Comparison of ENCODE assay signal across 6 cellular contexts in the genomic region with DNA sequence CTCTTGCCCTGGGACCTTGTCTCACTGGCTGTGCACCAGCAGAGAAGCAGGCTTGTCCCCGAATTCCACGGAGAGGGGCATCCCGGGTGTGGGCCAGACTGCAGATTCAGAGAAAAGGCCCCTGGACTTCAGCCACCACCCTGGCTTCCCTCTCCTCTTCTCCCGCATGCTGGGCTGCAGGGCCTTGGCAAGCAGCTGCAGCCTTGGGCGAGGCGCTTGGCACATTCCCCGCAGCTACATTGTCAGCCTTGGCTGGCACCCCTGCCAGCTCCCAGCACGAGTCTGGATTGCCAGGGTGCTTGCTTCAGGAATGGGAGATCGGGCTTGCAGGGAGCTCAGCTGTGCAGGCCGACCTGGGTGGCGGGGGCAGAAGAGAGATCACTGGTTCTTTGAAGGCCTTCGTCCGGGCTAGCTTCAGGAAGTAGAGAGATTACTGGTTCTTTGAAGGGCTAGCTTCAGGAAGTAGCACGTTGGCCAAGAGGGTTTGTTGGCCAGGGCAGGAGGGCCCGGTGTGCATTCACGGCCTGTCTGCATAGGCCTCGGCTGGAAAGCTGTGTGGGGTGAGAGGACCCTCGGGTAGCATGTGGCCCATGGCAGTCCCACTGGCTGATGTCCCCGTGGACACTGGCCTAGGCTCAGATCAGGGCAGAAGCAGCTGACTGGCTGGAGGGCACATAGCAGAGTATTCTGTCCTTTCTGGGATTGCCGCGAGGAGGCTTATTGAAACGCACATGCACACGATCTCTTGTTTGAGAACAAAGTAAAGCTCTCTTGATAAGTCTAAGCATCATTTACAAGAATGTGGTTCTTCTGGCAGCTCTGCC. TPM values are rescaled to one million over a fixed set of nuclear protein-coding genes. Genes with fewer than 3 reads are reported as not detected.
DNase-seq lines count a peak whose midpoint lies in the region; ATAC-seq lines count a peak whose summit lies in the region.

No MANE protein-coding gene starts in this region.

- DNase-seq in activated T-cell treated with anti-CD3 and anti-CD28 coated beads, Interleukin-2, amount 50 U/mL, for 4 hours, result no peak
- no peak for DNase-seq in activated T-cell treated with anti-CD3 and anti-CD28 coated beads for 4 hours
- peak; percentile 44 for DNase-seq in cerebellar cortex (ENCODE audit: low spot score)
- peak in 53 of 56 donors; percentile 11 to 83 (median 61) for DNase-seq in nucleus accumbens (lab: John Stamatoyannopoulos, UW)
- DNase-seq in stimulated activated CD4-positive, alpha-beta T cell treated with anti-CD3 and anti-CD28 coated beads, Interleukin-2, amount 100 ng/mL, for 48 hours, result no peak
- no peak for DNase-seq in NCI-H146 (lab: John Stamatoyannopoulos, UW)

- peaks cover 6% of the 10 kb centered on the region for H3K36me3 Mint-ChIP-seq in activated T-cell treated with anti-CD3 and anti-CD28 coated beads, Interleukin-2, amount 50 U/mL, for 4 hours (ENCODE audit: insufficient read depth)

- H3K4me3 Mint-ChIP-seq in activated T-cell treated with anti-CD3 and anti-CD28 coated beads, Interleukin-2, amount 50 U/mL, for 4 hours, result peak overlapping the region; percentile 37

- peaks cover 30% of the 10 kb centered on the region for H3K4me1 Mint-ChIP-seq in activated T-cell treated with anti-CD3 and anti-CD28 coated beads, Interleukin-2, amount 50 U/mL, for 4 hours (ENCODE audit: low read depth)

- H3K9me3 Mint-ChIP-seq in activated T-cell treated with anti-CD3 and anti-CD28 coated beads, Interleukin-2, amount 50 U/mL, for 4 hours, result no peaks in the 10 kb centered on the region

- ATAC-seq in activated T-cell treated with anti-CD3 and anti-CD28 coated beads, Interleukin-2, amount 50 U/mL, for 4 hours, result no peak

- no peaks in the 10 kb centered on the region for H3K27me3 Mint-ChIP-seq in activated T-cell treated with anti-CD3 and anti-CD28 coated beads, Interleukin-2, amount 50 U/mL, for 4 hours (ENCODE audit: low read depth)

RNA-seq across cellular contexts. Expression of gene ABCD1, which starts 2.7 kb away (rescaled TPM):
- 1 to 10 TPM; 2.6 to 3.4 (median 3.1) TPM for total RNA-seq in activated T-cell treated with anti-CD3 and anti-CD28 coated beads, Interleukin-2, amount 50 U/mL, for 4 hours

RNA-seq across cellular contexts. Expression of gene BCAP31, which starts 3.1 kb away (rescaled TPM):
- total RNA-seq in activated T-cell treated with anti-CD3 and anti-CD28 coated beads, Interleukin-2, amount 50 U/mL, for 4 hours, result 100 to 1,000 TPM; 134 to 176 (median 151) TPM

RNA-seq across cellular contexts. Expression of gene PLXNB3, which starts 36.7 kb away (rescaled TPM):
- under 1 TPM; 0.40 to 0.66 (median 0.46) TPM for total RNA-seq in activated T-cell treated with anti-CD3 and anti-CD28 coated beads, Interleukin-2, amount 50 U/mL, for 4 hours

RNA-seq across cellular contexts. Expression of gene SLC6A8, which starts 39.6 kb away (rescaled TPM):
- 1 to 10 TPM; 1.1 to 1.9 (median 1.6) TPM for total RNA-seq in activated T-cell treated with anti-CD3 and anti-CD28 coated beads, Interleukin-2, amount 50 U/mL, for 4 hours

RNA-seq across cellular contexts. Expression of gene SRPK3, which starts 53.5 kb away (rescaled TPM):
- total RNA-seq in activated T-cell treated with anti-CD3 and anti-CD28 coated beads, Interleukin-2, amount 50 U/mL, for 4 hours, result not detected

Comparison
In these comparisons a context has a peak if more than half of its experiments do, and no peak if none do; other contexts are left out.
1. DNase-seq: peak in cerebellar cortex (single experiment) and nucleus accumbens (53 of 56); none in activated T-cell treated with anti-CD3 and anti-CD28 coated beads, Interleukin-2, amount 50 U/mL, for 4 hours (single experiment), activated T-cell treated with anti-CD3 and anti-CD28 coated beads for 4 hours (single experiment), stimulated activated CD4-positive, alpha-beta T cell treated with anti-CD3 and anti-CD28 coated beads, Interleukin-2, amount 100 ng/mL, for 48 hours (0 of 2) and NCI-H146 (single experiment).